8 cellular contexts compared by ENCODE assay signal in the genomic region with DNA sequence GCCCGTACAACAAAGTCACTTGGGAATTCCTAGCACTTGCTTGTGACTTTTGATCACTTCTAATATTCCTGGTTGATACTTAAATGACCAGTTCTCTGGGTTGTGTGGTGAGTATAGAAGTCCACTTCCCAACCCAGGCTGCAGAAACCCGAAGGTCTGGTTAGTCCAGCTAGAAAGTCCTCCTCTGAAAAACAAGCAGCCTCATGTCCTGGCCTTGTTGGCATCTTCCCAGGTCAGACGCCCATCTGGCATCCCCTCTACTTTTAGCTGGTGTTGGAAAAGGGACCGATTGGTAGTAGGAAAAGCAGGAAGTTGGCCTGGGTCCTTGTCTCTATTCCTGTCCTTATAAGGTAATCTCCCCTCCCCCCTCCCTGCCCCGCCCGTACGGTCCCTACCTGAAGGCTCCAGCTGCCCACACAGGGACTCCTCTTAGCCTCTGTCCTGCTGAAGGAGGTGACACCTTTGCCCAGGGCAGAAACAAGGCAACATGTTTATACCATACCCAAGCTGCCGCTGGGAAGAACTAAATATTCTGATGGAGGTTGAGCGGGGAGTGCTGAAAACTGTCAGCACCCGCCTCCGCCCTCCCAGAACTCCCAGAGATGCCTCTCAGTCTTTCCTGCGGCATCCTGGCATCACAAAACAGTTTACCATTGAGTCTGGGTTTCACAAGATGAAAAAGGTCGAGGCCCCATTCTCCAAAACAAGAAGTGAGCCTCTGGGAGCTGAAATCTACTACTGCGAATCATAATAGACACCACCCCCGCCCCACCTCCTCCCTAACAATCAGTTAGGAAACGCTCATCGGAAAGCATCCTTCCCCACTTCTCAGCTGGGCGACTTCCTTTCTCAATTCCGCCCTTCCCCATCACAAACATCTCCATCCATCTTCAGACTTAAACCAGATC. TPM values are rescaled to one million over a fixed set of nuclear protein-coding genes. Genes with fewer than 3 reads are reported as not detected.
A peak's percentile ranks its signal among the peaks of the same experiment; 100 is the strongest.
DNase-seq lines count a peak whose midpoint lies in the region; ATAC-seq, FAIRE-seq and TF ChIP-seq lines count a peak whose summit lies in the region.

No MANE protein-coding gene starts in this region.

- H3K4me1 ChIP-seq in kidney (ENCODE audit: control insufficient read depth in 1 of 2, insufficient read depth in 1 of 2, low read depth in 1 of 2, low read length in 2 of 2) (peaks cover 8 to 24% of the 10 kb centered on the region in 2 donors), smooth muscle cell (ENCODE audit: low read depth) (peaks cover 3% of the 10 kb centered on the region)

- no peak overlapping the region for H2AFZ ChIP-seq in smooth muscle cell (ENCODE audit: low read depth)

- peak in 1 of 10 experiments; percentile 41 for DNase-seq in CD4-positive, alpha-beta T cell
- DNase-seq in HL-60 (ENCODE audit: low read depth in 1 of 2, low spot score in 1 of 2) (peak in 1 of 2 experiments; percentile 88), SIG-M5 (lab: John Stamatoyannopoulos, UW) (peak; percentile 64), kidney (peak; percentile 80), smooth muscle cell (lab: John Stamatoyannopoulos, UW; ENCODE audit: unreplicated experiment) (no peak), OCI-M2 (lab: John Stamatoyannopoulos, UW; ENCODE audit: unreplicated experiment) (no peak)
- no peak for DNase-seq in central memory CD8-positive, alpha-beta T cell (ENCODE audit: low spot score in 2 of 2)

- H3F3A ChIP-seq in smooth muscle cell (ENCODE audit: low read depth), result peaks cover 3% of the 10 kb centered on the region

- H3K9ac ChIP-seq in kidney (ENCODE audit: low read length in 2 of 2) (peak overlapping the region; percentile 15 to 83), smooth muscle cell (ENCODE audit: low read depth) (peak overlapping the region; percentile 72)

- peaks cover 5% of the 10 kb centered on the region for H4K20me1 ChIP-seq in smooth muscle cell (ENCODE audit: low read depth)

- WGBS in smooth muscle cell (ENCODE audit: low lambda C conversion rate), result 21% methylated on average over 19 of the region's 19 CpGs

- peak overlapping the region; percentile 94 for H3K4me2 ChIP-seq in smooth muscle cell

- H3K79me2 ChIP-seq in smooth muscle cell (ENCODE audit: low read depth), result peaks cover 12% of the 10 kb centered on the region

- H3K27me3 ChIP-seq in CD4-positive, alpha-beta T cell (ENCODE audit: control insufficient read depth, insufficient read depth, low read length), result no peaks in the 10 kb centered on the region
- H3K27me3 ChIP-seq in HL-60 (ENCODE audit: insufficient read depth, poor library complexity, severe bottlenecking) (no peaks in the 10 kb centered on the region), smooth muscle cell (ENCODE audit: low read depth) (no peaks in the 10 kb centered on the region)

- no peaks in the 10 kb centered on the region for H3K9me3 ChIP-seq in CD4-positive, alpha-beta T cell (ENCODE audit: control insufficient read depth, low read length)
- H3K9me3 ChIP-seq in kidney (ENCODE audit: control insufficient read depth in 1 of 2, low read length in 2 of 2) (no peaks in the 10 kb centered on the region), smooth muscle cell (replicated peaks; ENCODE audit: low read depth) (no peaks in the 10 kb centered on the region)

- no peak for ATAC-seq in CD4-positive, alpha-beta T cell (ENCODE audit: poor library complexity)
- ATAC-seq in central memory CD8-positive, alpha-beta T cell (replicated peaks; ENCODE audit: extremely low read depth, poor library complexity, severe bottlenecking), result no peak
- no peak for ATAC-seq in HG02610 (IDR thresholded peaks at IDR 0.05; ENCODE audit: unreplicated experiment)

- peaks cover 25 to 28% of the 10 kb centered on the region in 2 donors for H3K36me3 ChIP-seq in kidney (ENCODE audit: control insufficient read depth in 1 of 2, insufficient read depth in 2 of 2, low read length in 2 of 2)
- H3K36me3 ChIP-seq in smooth muscle cell (ENCODE audit: low read depth), result no peaks in the 10 kb centered on the region

- H3K27ac Mint-ChIP-seq in CD4-positive, alpha-beta T cell, result peak overlapping the region; percentile 99
- peak overlapping the region; percentile 93 for H3K27ac Mint-ChIP-seq in central memory CD8-positive, alpha-beta T cell (ENCODE audit: low read depth)

- H3K27ac ChIP-seq in CD4-positive, alpha-beta T cell (ENCODE audit: low read depth, low read length), result peak overlapping the region; percentile 81
- H3K27ac ChIP-seq in HL-60 (replicated peaks) (peak overlapping the region; percentile 76), kidney (ENCODE audit: low read depth in 2 of 2, low read length in 2 of 2) (peak overlapping the region; percentile 96 to 99), smooth muscle cell (ENCODE audit: low read depth) (peak overlapping the region; percentile 87)

- H3K27me3 Mint-ChIP-seq in CD4-positive, alpha-beta T cell, result no peaks in the 10 kb centered on the region
- no peaks in the 10 kb centered on the region for H3K27me3 Mint-ChIP-seq in central memory CD8-positive, alpha-beta T cell

- peak overlapping the region; percentile 99 for H3K4me3 Mint-ChIP-seq in CD4-positive, alpha-beta T cell
- H3K4me3 Mint-ChIP-seq in central memory CD8-positive, alpha-beta T cell, result peak overlapping the region; percentile 98

- no peaks in the 10 kb centered on the region for H3K9me3 Mint-ChIP-seq in CD4-positive, alpha-beta T cell
- H3K9me3 Mint-ChIP-seq in central memory CD8-positive, alpha-beta T cell, result no peaks in the 10 kb centered on the region

- H3K4me1 Mint-ChIP-seq in CD4-positive, alpha-beta T cell (ENCODE audit: low read depth), result peaks cover 79% of the 10 kb centered on the region
- H3K4me1 Mint-ChIP-seq in central memory CD8-positive, alpha-beta T cell, result peaks cover 80% of the 10 kb centered on the region

- H3K4me3 ChIP-seq in HL-60 (replicated peaks; ENCODE audit: insufficient read depth, low read length), result peak overlapping the region; percentile 72
- peak overlapping the region; percentile 62 to 82 for H3K4me3 ChIP-seq in kidney (ENCODE audit: low read length in 2 of 2)
- H3K4me3 ChIP-seq in smooth muscle cell, result peak overlapping the region; percentile 74

- H3K36me3 Mint-ChIP-seq in CD4-positive, alpha-beta T cell (ENCODE audit: low read depth), result peaks cover 62% of the 10 kb centered on the region
- H3K36me3 Mint-ChIP-seq in central memory CD8-positive, alpha-beta T cell (ENCODE audit: insufficient read depth), result peaks cover 60% of the 10 kb centered on the region

- intact Hi-C loops in CD4-positive, alpha-beta T cell (cut with DNase I, micrococcal nuclease), result loop anchor here (1.0 to 5.0 kb wide), 3 partner anchors 40 to 88 kb away; partner anchors contain the start of genes NPTXR (in 2 of the 2) and DNAL4 (in 1 of the 2)
- intact Hi-C loops in kidney (cut with DNase I), result no loop called here

- TF ChIP-seq CTCF in CD4-positive, alpha-beta T cell (IDR thresholded peaks at IDR 0.05), result no peak
- TF ChIP-seq CTCF in HL-60 (IDR thresholded peaks at IDR 0.05; ENCODE audit: insufficient read depth, low read length), result no peak
- no peak for TF ChIP-seq CTCF in kidney (IDR thresholded peaks at IDR 0.05; ENCODE audit: borderline replicate concordance, extremely low read depth, insufficient read depth)
- TF ChIP-seq CTCF in smooth muscle cell (IDR thresholded peaks at IDR 0.05; ENCODE audit: borderline replicate concordance, insufficient read depth, poor library complexity, severe bottlenecking), result no peak

- no peak for FAIRE-seq in kidney (lab: Jason Lieb, UNC)

- CTCF ChIA-PET in CD4-positive, alpha-beta T cell (lab: Charles Lee), result interaction anchor here (0.6 to 2.1 kb wide), 6 partner anchors 10 to 73 kb away, joined by 3 to 11 read pairs (median 4); partner anchors contain the start of gene TOMM22

- POLR2A ChIA-PET in CD4-positive, alpha-beta T cell (lab: Charles Lee), result interaction anchor here (0.7 to 25.2 kb wide), 10 partner anchors 9 to 115 kb away, joined by 3 to 752 read pairs (median 7); partner anchors contain the start of genes GTPBP1 and NPTXR

RNA-seq across cellular contexts. Expression of gene SUN2, which starts 1.3 kb away (rescaled TPM):
- 100 to 1,000 TPM; 440 to 453 TPM for total RNA-seq in CD4-positive, alpha-beta T cell
- total RNA-seq in kidney (199 TPM), smooth muscle cell (59.1 and 60.6 TPM in 2 replicates)
- polyA plus RNA-seq in kidney (ENCODE audit: insufficient read depth, low read depth, low replicate concordance) (41.7 TPM), smooth muscle cell (71.7 and 81.9 TPM in 2 replicates)

RNA-seq across cellular contexts. Expression of gene DNAL4, which starts 39.4 kb away (rescaled TPM):
- total RNA-seq in CD4-positive, alpha-beta T cell, result 1 to 10 TPM; 1.9 to 2.7 TPM
- total RNA-seq in kidney, result 26.5 TPM
- polyA plus RNA-seq in kidney (ENCODE audit: insufficient read depth, low read depth, low replicate concordance), result 39.7 TPM
- total RNA-seq in smooth muscle cell, result 13.5 and 16.7 TPM in 2 replicates
- polyA plus RNA-seq in smooth muscle cell, result 29.7 and 33.5 TPM in 2 replicates

RNA-seq across cellular contexts. Expression of gene GTPBP1, which starts 48.8 kb away (rescaled TPM):
- total RNA-seq in CD4-positive, alpha-beta T cell, result 100 to 1,000 TPM; 263 to 272 TPM
- total RNA-seq in kidney, result 52.0 TPM
- 11.7 TPM for polyA plus RNA-seq in kidney (ENCODE audit: insufficient read depth, low read depth, low replicate concordance)
- total RNA-seq in smooth muscle cell, result 15.8 and 25.3 TPM in 2 replicates
- 23.7 and 24.3 TPM in 2 replicates for polyA plus RNA-seq in smooth muscle cell

RNA-seq across cellular contexts. Expression of gene JOSD1, which starts 53.8 kb away (rescaled TPM):
- 100 to 1,000 TPM; 303 to 307 TPM for total RNA-seq in CD4-positive, alpha-beta T cell
- 42.8 TPM for total RNA-seq in kidney
- 12.8 TPM for polyA plus RNA-seq in kidney (ENCODE audit: insufficient read depth, low read depth, low replicate concordance)
- 38.9 and 41.1 TPM in 2 replicates for total RNA-seq in smooth muscle cell
- polyA plus RNA-seq in smooth muscle cell, result 6.2 and 12.5 TPM in 2 replicates

Comparison
In these comparisons a context has a peak if more than half of its experiments do, and no peak if none do; other contexts are left out.
1. DNase-seq: peak in SIG-M5 (single experiment) and kidney (single experiment); none in central memory CD8-positive, alpha-beta T cell (0 of 2), smooth muscle cell (single experiment) and OCI-M2 (single experiment).
2. Peak in every context shown above with its lines, with median percentiles within 50 percentile points of each other: H3K27ac ChIP-seq and H3K4me3 ChIP-seq.